ENCODE assay signal across 8 cellular contexts in the genomic region with DNA sequence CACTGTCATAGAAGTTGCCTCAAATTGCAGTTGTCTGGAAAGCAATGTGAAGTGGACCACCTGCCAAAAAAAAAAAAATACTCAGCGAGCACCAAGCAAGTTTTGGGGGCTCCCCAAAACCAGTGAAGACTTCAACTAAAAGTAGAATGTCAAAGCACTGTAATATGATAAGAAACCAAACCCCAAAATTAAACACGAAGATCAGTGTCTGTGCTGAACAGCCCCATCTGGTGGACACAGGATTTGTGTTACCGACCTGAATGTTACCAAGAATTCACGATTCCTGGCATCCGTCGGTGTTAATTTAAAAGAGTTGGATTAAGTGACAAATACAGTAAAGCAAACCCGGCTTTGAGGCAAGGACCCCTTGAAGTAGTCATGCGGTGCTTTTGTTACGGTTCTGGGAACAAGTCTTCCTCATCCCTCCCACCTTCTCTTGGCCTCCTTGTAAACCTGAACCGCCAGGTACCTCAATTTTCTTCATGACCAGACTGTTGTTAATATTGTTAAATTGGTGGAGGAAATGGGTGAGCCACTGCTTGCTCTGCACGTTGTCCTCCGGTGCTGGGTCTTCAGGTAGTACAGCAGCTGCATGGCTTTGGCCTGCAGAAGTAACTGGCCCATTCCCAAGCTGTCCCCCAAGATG. TPM values are rescaled to one million over a fixed set of nuclear protein-coding genes. Genes with fewer than 3 reads are reported as not detected.
A peak's percentile ranks its signal among the peaks of the same experiment; 100 is the strongest.
DNase-seq lines count a peak whose midpoint lies in the region; ATAC-seq, FAIRE-seq and TF ChIP-seq lines count a peak whose summit lies in the region.

No MANE protein-coding gene starts in this region.

- H3K27ac Mint-ChIP-seq in progenitor cell of endocrine pancreas = no peak overlapping the region

- DNase-seq in AG20443 (ENCODE audit: low spot score) (peak; percentile 75), GM20000 (ENCODE audit: low spot score) (peak; percentile 74), RCC 7860 (ENCODE audit: low spot score) (peak; percentile 23), germinal center (ENCODE audit: low spot score) (peak; percentile 54), progenitor cell of endocrine pancreas (ENCODE audit: low spot score, unreplicated experiment) (no peak)
- DNase-seq in activated effector memory CD4-positive, alpha-beta T cell treated with anti-CD3 and anti-CD28 coated beads, Interleukin-2, amount 50 U/mL, for 16 hours = peak; percentile 77

- no peaks in the 10 kb centered on the region for H3K27me3 Mint-ChIP-seq in progenitor cell of endocrine pancreas

- peaks cover 2% of the 10 kb centered on the region for H3K9me3 Mint-ChIP-seq in progenitor cell of endocrine pancreas (ENCODE audit: low read depth)

- peaks cover 11% of the 10 kb centered on the region for H3K36me3 Mint-ChIP-seq in progenitor cell of endocrine pancreas (ENCODE audit: insufficient read depth)

- peak; percentile 36 for TF ChIP-seq CTCF in GM20000 (IDR thresholded peaks at IDR 0.05; ENCODE audit: extremely low read depth, missing control alignments)
- TF ChIP-seq CTCF in progenitor cell of endocrine pancreas (IDR thresholded peaks at IDR 0.05; ENCODE audit: unreplicated experiment) = peak; percentile 70

- H3K4me1 Mint-ChIP-seq in progenitor cell of endocrine pancreas (ENCODE audit: low read depth) = no peaks in the 10 kb centered on the region

- FAIRE-seq in RCC 7860 (lab: Jason Lieb, UNC) = no peak

- ATAC-seq in HG03378 (IDR thresholded peaks at IDR 0.05; ENCODE audit: unreplicated experiment) (no peak), HG03039 (IDR thresholded peaks at IDR 0.05; ENCODE audit: unreplicated experiment) (no peak)

- no peak overlapping the region for H3K4me3 Mint-ChIP-seq in progenitor cell of endocrine pancreas (ENCODE audit: low read depth)

RNA-seq across cellular contexts. Expression of a gene that starts 31.3 kb away (rescaled TPM):
- total RNA-seq in progenitor cell of endocrine pancreas = 139 and 141 TPM in 2 replicates

RNA-seq across cellular contexts. Expression of a gene that starts 33.7 kb away (rescaled TPM):
- total RNA-seq in progenitor cell of endocrine pancreas = 50.1 and 56.9 TPM in 2 replicates

RNA-seq across cellular contexts. Expression of a gene that starts 57.3 kb away (rescaled TPM):
- total RNA-seq in progenitor cell of endocrine pancreas = 42.3 and 43.3 TPM in 2 replicates

RNA-seq across cellular contexts. Expression of a gene that starts 59.9 kb away (rescaled TPM):
- 36.9 and 41.5 TPM in 2 replicates for total RNA-seq in progenitor cell of endocrine pancreas
